7 cellular contexts compared by ENCODE assay signal in genomic region chr5:74866653-74867162, GRCh38. TPM values are rescaled to one million over a fixed set of nuclear protein-coding genes. Genes with fewer than 3 reads are reported as not detected.
DNase-seq lines count a peak whose midpoint lies in the region; ATAC-seq and TF ChIP-seq lines count a peak whose summit lies in the region.

No MANE protein-coding gene starts in this region.

- CTCF ChIA-PET in RWPE1 (lab: Yijun Ruan, JAX), result interaction anchor here (0.6 to 1.9 kb wide), 3 partner anchors 19 to 134 kb away, joined by 3 to 6 read pairs (median 3); partner anchors contain the start of genes GFM2 and NSA2

- DNase-seq in GM23248 (no peak), RWPE1 (ENCODE audit: low spot score) (no peak), epithelial cell of proximal tubule (ENCODE audit: low read depth) (no peak), neural crest cell (ENCODE audit: low read depth, low spot score) (peak; percentile 19)
- no peak for DNase-seq in activated CD8-positive, alpha-beta memory T cell treated with anti-CD3 and anti-CD28 coated beads, Interleukin-2, amount 50 U/mL, for 48 hours

- no peaks in the 10 kb centered on the region for H3K9me3 ChIP-seq in GM23248 (ENCODE audit: low read depth)

- no peaks in the 10 kb centered on the region for H4K20me1 ChIP-seq in GM23248 (ENCODE audit: insufficient read depth)

- peaks cover 26% of the 10 kb centered on the region for H3K27me3 Mint-ChIP-seq in neural crest cell (ENCODE audit: low read depth)

- no peak for TF ChIP-seq CTCF in RWPE1 (conservative IDR thresholded peaks at IDR 0.05; ENCODE audit: low read depth)
- no peak for TF ChIP-seq CTCF in epithelial cell of proximal tubule (conservative IDR thresholded peaks at IDR 0.05; ENCODE audit: low read depth, low read length)
- TF ChIP-seq CTCF in neural crest cell (conservative IDR thresholded peaks at IDR 0.05), result no peak

- no peaks in the 10 kb centered on the region for H3F3A ChIP-seq in GM23248 (ENCODE audit: insufficient read depth)

- no peaks in the 10 kb centered on the region for H3K36me3 Mint-ChIP-seq in neural crest cell (ENCODE audit: low read depth)

- H3K9ac ChIP-seq in GM23248, result no peak overlapping the region; the same call in 1 of the 2 replicates

- H3K4me2 ChIP-seq in GM23248 (ENCODE audit: unreplicated experiment), result peak overlapping the region; percentile 64

- ATAC-seq in GM21737 (IDR thresholded peaks at IDR 0.05; ENCODE audit: unreplicated experiment) (no peak), GM18861 (IDR thresholded peaks at IDR 0.05; ENCODE audit: unreplicated experiment) (no peak)

- H3K27ac ChIP-seq in GM23248 (no peak overlapping the region), RWPE1 (peak overlapping the region; percentile 64)

- H2AFZ ChIP-seq in GM23248, result peak overlapping the region; percentile 88

- H3K9me3 Mint-ChIP-seq in neural crest cell, result no peaks in the 10 kb centered on the region

- H3K79me2 ChIP-seq in GM23248 (ENCODE audit: insufficient read depth), result no peaks in the 10 kb centered on the region

- WGBS in GM23248 (ENCODE audit: low coverage in 1 of 2, low lambda C conversion rate in 2 of 2, missing lambda C conversion rate in 2 of 2), 2 experiments, result 40 to 42% methylated on average over 29 of the region's 29 CpGs

- no peaks in the 10 kb centered on the region for H3K9me2 ChIP-seq in GM23248 (ENCODE audit: insufficient read depth)

- POLR2A ChIA-PET in RWPE1 (lab: Yijun Ruan, JAX; ENCODE audit: low non-redundant PET), result no interaction called here

- H3K27me3 ChIP-seq in GM23248 (replicated peaks; ENCODE audit: insufficient read depth), result peaks cover 43% of the 10 kb centered on the region

- H3K4me3 ChIP-seq in GM23248 (peak overlapping the region; percentile 72), epithelial cell of proximal tubule (ENCODE audit: low read depth, low read length) (peak overlapping the region; percentile 47)

- no peaks in the 10 kb centered on the region for H3K36me3 ChIP-seq in GM23248 (ENCODE audit: low read depth)

- peaks cover 28% of the 10 kb centered on the region for H3K4me1 Mint-ChIP-seq in neural crest cell

- H3K4me1 ChIP-seq in GM23248 (ENCODE audit: insufficient read depth), result no peaks in the 10 kb centered on the region

- peak overlapping the region; percentile 52 for H3K27ac Mint-ChIP-seq in neural crest cell (ENCODE audit: unreplicated experiment)

- H3K4me3 Mint-ChIP-seq in neural crest cell, result peak overlapping the region; percentile 89

- in situ Hi-C loops in GM23248 (cut with MboI), result no loop called here

RNA-seq across cellular contexts. Expression of gene FAM169A, which starts 0.5 kb away (rescaled TPM):
- total RNA-seq in GM23248 (2014; rRNA removed; shearing (Covaris generic)), result 0.22 TPM in 1 of 2 replicates, not detected in the other
- polyA plus RNA-seq in GM23248 (2016; fragmentation: Nextera tagmentation; extraction: Ambion mirVana), result 0.08 TPM in 1 of 2 replicates, not detected in the other
- total RNA-seq in epithelial cell of proximal tubule (8.9 and 11.1 TPM in 2 replicates), neural crest cell (11.6 and 13.6 TPM in 2 replicates)
